ENCODE assay signal across 18 cellular contexts in the genomic region with DNA sequence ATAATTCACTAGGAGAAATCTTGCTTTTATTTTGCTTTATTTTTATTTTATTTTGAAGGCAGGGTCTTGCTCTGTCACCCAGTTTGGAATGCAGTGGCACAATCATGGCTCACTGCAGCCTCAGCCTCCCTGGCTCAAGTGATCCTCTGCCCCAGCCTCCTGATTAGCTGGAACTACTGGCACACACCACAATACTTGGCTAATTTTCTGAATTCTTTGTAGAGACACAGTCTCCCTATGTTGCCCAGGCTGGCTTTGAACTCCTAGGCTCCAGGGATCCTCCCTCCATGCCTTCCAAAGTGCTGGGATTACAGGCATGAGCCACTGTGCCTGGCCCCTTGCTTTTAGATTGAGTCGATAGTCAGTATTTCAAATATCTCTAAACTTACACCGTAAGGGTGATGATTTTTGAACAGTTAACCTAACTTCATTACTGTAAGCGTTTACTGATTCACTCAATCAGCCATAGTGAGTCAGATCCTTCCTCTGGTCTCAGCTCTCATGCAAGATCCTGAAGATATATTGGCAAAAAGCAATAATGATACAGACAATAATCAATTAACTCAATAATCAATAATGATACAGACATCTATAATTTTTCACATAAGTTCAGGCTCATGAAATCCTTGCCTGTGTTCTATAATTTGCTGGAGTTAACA.
DNase-seq lines count a peak whose midpoint lies in the region; FAIRE-seq and TF ChIP-seq lines count a peak whose summit lies in the region.
"Had no signal": no experiment of that assay in that cellular context is flagged by ENCODE, and none has a peak within 500 bp of the region (broad histone marks: within the 10 kb centered on the region; RNA-seq: fewer than 3 reads in every experiment).

No MANE protein-coding gene starts in this region.

- intact Hi-C loops in breast epithelium (cut with DNase I; ENCODE audit: low total_unique reads) (no loop called here), MCF 10A (cut with micrococcal nuclease) (no loop called here), stomach (cut with DNase I; ENCODE audit: low total_unique reads) (no loop called here)

- H3K27ac ChIP-seq in breast epithelium = peak overlapping the region; percentile 80 to 82
- H3K27ac ChIP-seq in keratinocyte (ENCODE audit: control insufficient read depth, insufficient read depth, low read length) = peak overlapping the region; percentile 63
- peak overlapping the region; percentile 42 to 81 (median 58) for H3K27ac ChIP-seq in stomach
- H3K27ac ChIP-seq: 22Rv1, RWPE1, tibial artery had no signal

- no peak for TF ChIP-seq POLR2A in breast epithelium (IDR thresholded peaks at IDR 0.05)
- no peak for TF ChIP-seq POLR2A in stomach (IDR thresholded peaks at IDR 0.05)

- BruUV-seq in MCF 10A (replicated peaks; lab: Mats Ljungman, UMichigan) = no TSS peak

- H3K4me1 Mint-ChIP-seq in MCF 10A (ENCODE audit: insufficient read depth, unreplicated experiment) = peaks cover 21% of the 10 kb centered on the region

- FAIRE-seq in keratinocyte (lab: Jason Lieb, UNC) = no peak

- POLR2A ChIA-PET in MCF 10A (lab: Yijun Ruan, JAX) = interaction anchor here (1.0 to 2.5 kb wide), 7 partner anchors 9 to 32 kb away, joined by 3 to 14 read pairs (median 4); no protein-coding TSS in a partner anchor

- DNase-seq in breast epithelium (ENCODE audit: low spot score in 2 of 2) (no peak), MCF 10A (ENCODE audit: unreplicated experiment) (no peak), astrocyte of the spinal cord (ENCODE audit: low read depth, low spot score) (peak; percentile 55), keratinocyte (ENCODE audit: low read depth, low spot score) (no peak), stomach (no peak), NCI-H1694 (lab: John Stamatoyannopoulos, UW) (no peak), RPMI8226 (no peak)
- no peak for DNase-seq in activated CD4-positive, alpha-beta T cell treated with anti-CD3 and anti-CD28 coated beads for 4 hours
- DNase-seq: activated CD8-positive, alpha-beta T cell treated with anti-CD3 and anti-CD28 coated beads for 36 hours; activated naive CD4-positive, alpha-beta T cell treated with anti-CD3 and anti-CD28 coated beads, Interleukin-2, amount 50 U/mL, for 16 hours; COR-L47; islet precursor cell; naive thymus-derived CD4-positive, alpha-beta T cell; NCI-H2227 treated with DMSO at 0.1 percent for 48 hours; T-helper 9 cell; tibial artery had no signal

- no peaks in the 10 kb centered on the region for H3K9me3 Mint-ChIP-seq in MCF 10A (ENCODE audit: unreplicated experiment)
- H3K9me3 Mint-ChIP-seq: activated CD8-positive, alpha-beta T cell treated with anti-CD3 and anti-CD28 coated beads for 36 hours; naive thymus-derived CD4-positive, alpha-beta T cell had no signal

- H3K4me1 ChIP-seq in breast epithelium (peaks cover 0 to 16% of the 10 kb centered on the region in 2 donors), keratinocyte (ENCODE audit: control insufficient read depth, extremely low read depth, insufficient read depth, low read length) (peaks cover 28% of the 10 kb centered on the region), stomach (peaks cover 0 to 47% (median 21%) of the 10 kb centered on the region in 4 donors)

- TF ChIP-seq EP300 in stomach (IDR thresholded peaks at IDR 0.05) = no peak

- H3K9me3 ChIP-seq in breast epithelium (no peaks in the 10 kb centered on the region), keratinocyte (ENCODE audit: control insufficient read depth, low read depth, low read length) (no peaks in the 10 kb centered on the region), stomach (no peaks in the 10 kb centered on the region)
- H3K9me3 ChIP-seq: tibial artery had no signal

- TF ChIP-seq CTCF in breast epithelium (IDR thresholded peaks at IDR 0.05) (no peak), MCF 10A (IDR thresholded peaks at IDR 0.05; ENCODE audit: unreplicated experiment) (no peak), astrocyte of the spinal cord (IDR thresholded peaks at IDR 0.05; ENCODE audit: low read depth, low read length) (no peak), keratinocyte (optimal IDR thresholded peaks at IDR 0.05 in 1 of 3, IDR thresholded peaks at IDR 0.05 in 1 of 3, conservative IDR thresholded peaks at IDR 0.05 in 1 of 3; ENCODE audit: extremely low read depth in 1 of 3, insufficient read depth in 2 of 3, low read length in 3 of 3) (no peak), stomach (IDR thresholded peaks at IDR 0.05) (no peak)

- CTCF ChIA-PET in MCF 10A (lab: Yijun Ruan, JAX) = interaction anchor here (0.6 kb wide), 1 partner anchor 191 kb away, joined by 4 read pairs; no protein-coding TSS in a partner anchor

- peak overlapping the region; percentile 16 for H3K9ac ChIP-seq in keratinocyte (ENCODE audit: control insufficient read depth, extremely low read depth, insufficient read depth, low read length)

- H2AFZ ChIP-seq in keratinocyte (ENCODE audit: control insufficient read depth, low read length) = peak overlapping the region; percentile 21

- dilution Hi-C loops in keratinocyte (cut with MboI; ENCODE audit: extremely low pct_ligation_motif_present, low sequenced_read_pairs) = no loop called here

- H3K36me3 Mint-ChIP-seq in MCF 10A (ENCODE audit: insufficient read depth, unreplicated experiment) = peaks cover 30% of the 10 kb centered on the region
- H3K36me3 Mint-ChIP-seq: naive thymus-derived CD4-positive, alpha-beta T cell had no signal

- H3K4me2 ChIP-seq in keratinocyte (ENCODE audit: control insufficient read depth, extremely low read depth, insufficient read depth, low read depth, low read length) = peak overlapping the region; percentile 71

- 52 to 75% (median 71%) methylated on average over 3 of the region's 3 CpGs for WGBS in stomach, 5 donors

- H3K9me1 ChIP-seq in keratinocyte (ENCODE audit: control insufficient read depth, extremely low read depth, insufficient read depth, low read length) = no peaks in the 10 kb centered on the region

- H3K4me3 ChIP-seq in breast epithelium (no peak overlapping the region), astrocyte of the spinal cord (ENCODE audit: low read depth, low read length) (no peak overlapping the region), keratinocyte (ENCODE audit: control insufficient read depth in 2 of 3, extremely low read depth in 1 of 3, insufficient read depth in 2 of 3, low read depth in 1 of 3, low read length in 3 of 3) (no peak overlapping the region), stomach (no peak overlapping the region)
- H3K4me3 ChIP-seq: tibial artery had no signal

- H3K36me3 ChIP-seq in breast epithelium (no peaks in the 10 kb centered on the region), keratinocyte (ENCODE audit: control insufficient read depth in 2 of 2, extremely low read depth in 1 of 2, insufficient read depth in 2 of 2, low read length in 2 of 2) (no peaks in the 10 kb centered on the region), stomach (no peaks in the 10 kb centered on the region)
- H3K36me3 ChIP-seq: tibial artery had no signal

- no peak overlapping the region for H3K4me3 Mint-ChIP-seq in MCF 10A (ENCODE audit: unreplicated experiment)
- H3K4me3 Mint-ChIP-seq: activated CD8-positive, alpha-beta T cell treated with anti-CD3 and anti-CD28 coated beads for 36 hours had no signal

- H3K79me2 ChIP-seq in keratinocyte (ENCODE audit: control insufficient read depth, insufficient read depth, low read length) = no peaks in the 10 kb centered on the region

- H4K20me1 ChIP-seq in keratinocyte (ENCODE audit: control insufficient read depth, extremely low read depth, insufficient read depth, low read length) = no peaks in the 10 kb centered on the region

- H3K27me3 ChIP-seq in breast epithelium (no peaks in the 10 kb centered on the region), keratinocyte (ENCODE audit: control insufficient read depth, extremely low read depth, insufficient read depth, low read length) (no peaks in the 10 kb centered on the region), stomach (no peaks in the 10 kb centered on the region)
- H3K27me3 ChIP-seq: tibial artery had no signal

- in situ Hi-C loops in astrocyte of the spinal cord (cut with HindIII; ENCODE audit: low sequenced_read_pairs) = no loop called here

- no peak overlapping the region for H3K27ac Mint-ChIP-seq in MCF 10A (ENCODE audit: low read depth, unreplicated experiment)
- H3K27ac Mint-ChIP-seq: activated CD8-positive, alpha-beta T cell treated with anti-CD3 and anti-CD28 coated beads for 36 hours had no signal

- H3K27me3 Mint-ChIP-seq in MCF 10A (ENCODE audit: insufficient read depth, unreplicated experiment) = no peaks in the 10 kb centered on the region
